ENCODE assay signal across 8 cellular contexts in genomic region chr3:51681453-51681852, GRCh38. TPM values are rescaled to one million over a fixed set of nuclear protein-coding genes. Genes with fewer than 3 reads are reported as not detected.
DNase-seq lines count a peak whose midpoint lies in the region; ATAC-seq, FAIRE-seq and TF ChIP-seq lines count a peak whose summit lies in the region.

No MANE protein-coding gene starts in this region.

- H3K79me2 ChIP-seq in KMS-11 (ENCODE audit: insufficient read depth, low read depth) = no peaks in the 10 kb centered on the region

- H3K36me3 ChIP-seq in KMS-11 (ENCODE audit: insufficient read depth) = no peaks in the 10 kb centered on the region

- H3K27me3 ChIP-seq in KMS-11 (ENCODE audit: insufficient read depth, low read depth) = no peaks in the 10 kb centered on the region

- ATAC-seq in left cardiac atrium = peak in 1 of 2 donors; percentile 64

- H4K20me1 ChIP-seq in KMS-11 (ENCODE audit: insufficient read depth) = no peaks in the 10 kb centered on the region

- no peak overlapping the region for H3K4me3 ChIP-seq in KMS-11 (IDR thresholded peaks at IDR 0.05; ENCODE audit: insufficient read depth, low read depth, low read length)

- peak overlapping the region; percentile 18; the same call in 1 of the 2 replicates for H3K27ac ChIP-seq in KMS-11

- in situ Hi-C loops in GM13977 (cut with MboI; ENCODE audit: low pct_unique_long_range_greater_than_20kb, low sequenced_read_pairs, unreplicated experiment) = loop anchor here (25.0 kb wide), 1 partner anchor 1069 kb away; the partner anchor contains the start of genes CISH and MAPKAPK3

- H3K9ac ChIP-seq in KMS-11 = no peak overlapping the region

- peak overlapping the region; percentile 46 for H3K4me2 ChIP-seq in KMS-11

- TF ChIP-seq CTCF in KMS-11 (conservative IDR thresholded peaks at IDR 0.05; ENCODE audit: low read depth, low read length) (no peak), GM13977 (IDR thresholded peaks at IDR 0.05; ENCODE audit: extremely low read depth, insufficient read depth, missing control alignments) (no peak)

- DNase-seq in Ammon's horn (ENCODE audit: low spot score) = peak; percentile 63
- peak; percentile 11 for DNase-seq in activated T-cell treated with anti-CD3 and anti-CD28 coated beads for 24 hours (ENCODE audit: low read depth)
- peak; percentile 57 for DNase-seq in left cardiac atrium
- DNase-seq in stimulated activated naive CD4-positive, alpha-beta T cell treated with Interleukin-2 at 50 U/mL for 16 hours (lab: John Stamatoyannopoulos, UW) = peak; percentile 12
- DNase-seq in GM13977 (ENCODE audit: low spot score) = no peak
- DNase-seq in RCC 7860 (ENCODE audit: low spot score) = no peak
- DNase-seq in iPS-NIHi7 (ENCODE audit: extremely low spot score) = no peak

- intact Hi-C loops in left cardiac atrium (cut with DNase I) = no loop called here

- FAIRE-seq in RCC 7860 (lab: Jason Lieb, UNC) = no peak

- H2AFZ ChIP-seq in KMS-11 (ENCODE audit: low read depth) = no peak overlapping the region

- peaks cover 18% of the 10 kb centered on the region for H3K4me1 ChIP-seq in KMS-11 (ENCODE audit: low read depth, poor library complexity, severe bottlenecking)

RNA-seq across cellular contexts. Expression of gene TEX264, which starts 10.4 kb away (rescaled TPM):
- total RNA-seq in left cardiac atrium = 10 to 100 TPM; 44.1 TPM

RNA-seq across cellular contexts. Expression of gene GRM2, which starts 25.4 kb away (rescaled TPM):
- under 1 TPM; 0.15 to 0.50 TPM for total RNA-seq in left cardiac atrium

Comparison
In these comparisons a context has a peak if more than half of its experiments do, and no peak if none do; other contexts are left out.
1. DNase-seq: peak in Ammon's horn (single experiment), activated T-cell treated with anti-CD3 and anti-CD28 coated beads for 24 hours (single experiment), left cardiac atrium (single experiment) and stimulated activated naive CD4-positive, alpha-beta T cell treated with Interleukin-2 at 50 U/mL for 16 hours (single experiment); none in GM13977 (single experiment), RCC 7860 (single experiment) and iPS-NIHi7 (single experiment).